In the genomic region with DNA sequence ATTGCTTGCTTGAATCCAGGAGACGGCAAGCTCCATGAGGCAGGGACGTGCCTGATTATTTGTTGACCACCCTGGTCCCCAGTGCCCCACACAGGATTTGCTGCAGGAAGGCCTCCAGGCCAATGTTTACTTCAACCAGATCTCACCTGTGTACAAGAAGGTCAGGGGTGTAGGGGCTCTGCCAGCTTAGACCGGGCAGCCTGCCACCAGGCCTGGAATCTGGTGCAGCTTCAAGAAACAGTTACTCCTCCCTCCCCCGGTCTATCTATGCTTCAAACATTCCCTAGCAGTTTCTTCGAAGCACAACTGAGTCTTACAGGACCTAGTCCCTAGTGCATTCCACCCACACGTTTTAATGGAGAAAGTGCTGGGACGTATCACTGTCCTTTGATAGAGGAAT, we compare ENCODE assay signal across 9 cellular contexts. TPM values are rescaled to one million over a fixed set of nuclear protein-coding genes. Genes with fewer than 3 reads are reported as not detected.
DNase-seq lines count a peak whose midpoint lies in the region; ATAC-seq and TF ChIP-seq lines count a peak whose summit lies in the region.
"Had no signal": no experiment of that assay in that cellular context is flagged by ENCODE, and none has a peak within 500 bp of the region (broad histone marks: within the 10 kb centered on the region; RNA-seq: fewer than 3 reads in every experiment).

No MANE protein-coding gene starts in this region.

- DNase-seq in A673 (ENCODE audit: low spot score): peak; percentile 34
- DNase-seq in fibroblast of the aortic adventitia (ENCODE audit: low read depth): peak; percentile 57
- no peak for DNase-seq in omental fat pad (ENCODE audit: low spot score)
- DNase-seq in superior temporal gyrus (ENCODE audit: extremely low spot score): no peak
- DNase-seq in kidney tubule cell (ENCODE audit: low spot score): no peak
- DNase-seq: activated CD4-positive, alpha-beta T cell treated with anti-CD3 and anti-CD28 coated beads, Interleukin-2, amount 50 U/mL, for 1 hour had no signal

- BruUV-seq in A673 (replicated peaks; lab: Mats Ljungman, UMichigan): no TSS peak

- no peaks in the 10 kb centered on the region for H3K9me3 ChIP-seq in A673 (ENCODE audit: low read depth, low read length, poor library complexity, severe bottlenecking)

- POLR2A ChIA-PET in A673 (lab: Charles Lee; ENCODE audit: low non-redundant PET): interaction anchor here (0.6 kb wide), 2 partner anchors 9 to 166 kb away, joined by 3 read pairs; no protein-coding TSS in a partner anchor

- TF ChIP-seq CTCF in A673 (conservative IDR thresholded peaks at IDR 0.05; ENCODE audit: low read depth, low read length) (no peak), fibroblast of the aortic adventitia (IDR thresholded peaks at IDR 0.05; ENCODE audit: insufficient read depth, low read length) (no peak), omental fat pad (IDR thresholded peaks at IDR 0.05) (no peak)

- H3K4me3 ChIP-seq in A673 (ENCODE audit: low read depth, low read length, poor library complexity, severe bottlenecking) (no peak overlapping the region), fibroblast of the aortic adventitia (ENCODE audit: low read depth, low read length) (no peak overlapping the region)

- peaks cover 54% of the 10 kb centered on the region for H3K4me1 ChIP-seq in A673 (ENCODE audit: insufficient read depth, low read length, poor library complexity, severe bottlenecking)

- intact Hi-C loops in A673 (cut with micrococcal nuclease; ENCODE audit: unreplicated experiment): no loop called here

- CTCF ChIA-PET in A673 (lab: Charles Lee): no interaction called here

- ATAC-seq in SK-N-SH treated with all-trans-retinoic acid at 6 μM for 48 hours (peak; percentile 26; the same call in 2 of the 3 replicates), omental fat pad (ENCODE audit: low FRiP score) (peak; percentile 32), GM19035 (IDR thresholded peaks at IDR 0.05; ENCODE audit: unreplicated experiment) (no peak), HG02981 (IDR thresholded peaks at IDR 0.05; ENCODE audit: unreplicated experiment) (no peak)

- no peaks in the 10 kb centered on the region for H3K27me3 ChIP-seq in A673 (replicated peaks; ENCODE audit: insufficient read depth, low read depth, low read length, poor library complexity)

- no peak overlapping the region for H3K27ac ChIP-seq in A673 (ENCODE audit: low read depth, low read length, poor library complexity, severe bottlenecking)

- H3K36me3 ChIP-seq in A673 (ENCODE audit: insufficient read depth, low read length, poor library complexity, severe bottlenecking): no peaks in the 10 kb centered on the region

TF ChIP-seq in SK-N-SH treated with all-trans-retinoic acid at 6 μM for 48 hours, 23 proteins besides CTCF, POLR2A, EP300 and RAD21:
- TF ChIP-seq ZNF8 (CRISPR knock-in tag; IDR thresholded peaks at IDR 0.05): no peak
- no peak for TF ChIP-seq ZFP3 (CRISPR knock-in tag; IDR thresholded peaks at IDR 0.05)
- no peak for TF ChIP-seq TOX (CRISPR knock-in tag; IDR thresholded peaks at IDR 0.05; ENCODE audit: borderline replicate concordance)
- no peak for TF ChIP-seq PATZ1 (CRISPR knock-in tag; IDR thresholded peaks at IDR 0.05; ENCODE audit: borderline replicate concordance)
- TF ChIP-seq ZNF565 (CRISPR knock-in tag; conservative IDR thresholded peaks at IDR 0.05; ENCODE audit: low read depth): no peak
- no peak for TF ChIP-seq PPARA (CRISPR knock-in tag; IDR thresholded peaks at IDR 0.05; ENCODE audit: borderline replicate concordance)
- TF ChIP-seq ARNTL (CRISPR knock-in tag; IDR thresholded peaks at IDR 0.05; ENCODE audit: borderline replicate concordance, low read depth): no peak
- TF ChIP-seq ISL1 (CRISPR knock-in tag; IDR thresholded peaks at IDR 0.05): no peak
- TF ChIP-seq ZC3H10 (CRISPR knock-in tag; IDR thresholded peaks at IDR 0.05): no peak
- no peak for TF ChIP-seq ZFP30 (CRISPR knock-in tag; IDR thresholded peaks at IDR 0.05)
- no peak for TF ChIP-seq CREB5 (CRISPR knock-in tag; IDR thresholded peaks at IDR 0.05; ENCODE audit: low read depth)
- TF ChIP-seq GLIS3 (CRISPR knock-in tag; IDR thresholded peaks at IDR 0.05): no peak
- TF ChIP-seq BACH2 (CRISPR knock-in tag; IDR thresholded peaks at IDR 0.05; ENCODE audit: borderline replicate concordance): no peak
- no peak for TF ChIP-seq CSDC2 (CRISPR knock-in tag; IDR thresholded peaks at IDR 0.05)
- TF ChIP-seq RARB (CRISPR knock-in tag; IDR thresholded peaks at IDR 0.05): no peak

RNA-seq across cellular contexts. Expression of gene SH3BP5, which starts 8.1 kb away (rescaled TPM):
- 20.3 and 22.5 TPM in 2 replicates for total RNA-seq in A673 (2021)
- 25.5 and 153 TPM in 2 replicates for total RNA-seq in fibroblast of the aortic adventitia (ENCODE audit: low replicate concordance)
- total RNA-seq in omental fat pad: 100 to 1,000 TPM in 1 of 4 donors, 10 to 100 TPM in 3; 71.1 to 114 (median 88.4) TPM

Comparison
In these comparisons a context has a peak if more than half of its experiments do, and no peak if none do; other contexts are left out.
1. DNase-seq: peak in A673 (single experiment) and fibroblast of the aortic adventitia (single experiment); none in omental fat pad (single experiment), superior temporal gyrus (single experiment) and kidney tubule cell (single experiment).
2. ATAC-seq: peak in SK-N-SH treated with all-trans-retinoic acid at 6 μM for 48 hours (single experiment) and omental fat pad (single experiment); none in GM19035 (single experiment) and HG02981 (single experiment).